In the genomic region with DNA sequence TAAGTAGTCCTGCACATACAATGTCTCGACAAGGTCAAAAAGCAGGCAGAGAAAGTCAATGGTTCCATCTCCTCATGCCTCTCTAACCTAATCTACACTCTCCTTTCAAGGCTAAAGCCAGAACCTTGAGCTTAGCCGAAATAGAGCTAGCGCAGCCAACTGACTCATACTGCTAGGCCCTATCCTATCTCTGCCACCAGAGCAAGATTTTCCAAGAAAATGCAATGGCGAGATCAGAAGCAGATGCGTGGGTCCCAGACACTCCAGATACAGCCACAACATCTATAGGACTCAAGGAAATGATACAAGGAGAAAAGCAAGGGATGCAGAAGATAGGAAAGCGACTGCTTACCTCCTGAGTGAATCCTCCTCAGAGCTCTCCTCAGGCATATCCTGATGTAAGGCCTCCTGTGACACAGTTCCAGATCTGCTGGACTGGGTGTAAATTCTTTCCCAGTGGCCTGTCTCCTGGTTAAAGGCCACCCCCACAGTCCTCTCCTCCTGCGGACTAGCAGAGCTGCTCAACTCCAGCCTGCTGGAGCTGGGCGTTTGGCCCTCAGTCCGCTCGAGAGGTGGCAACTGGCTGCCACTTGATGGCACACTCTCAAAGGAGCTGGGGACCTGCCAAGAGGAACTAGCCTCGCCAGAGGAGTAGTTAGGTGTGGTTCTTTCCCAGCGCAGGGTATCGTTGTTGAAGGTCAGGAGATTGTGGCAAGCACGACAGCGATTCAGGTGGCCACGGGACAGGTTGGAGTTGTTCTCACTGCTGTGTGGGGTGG, we compare ENCODE assay signal across 1 cellular context.
A peak's percentile ranks its signal among the peaks of the same experiment; 100 is the strongest.
TF ChIP-seq lines count a peak whose summit lies in the region.

No MANE protein-coding gene starts in this region.

TF ChIP-seq in K562, 482 proteins besides CTCF, POLR2A, EP300 and RAD21 (continued from another document and continues in another):
- TF ChIP-seq, protein P1, sequence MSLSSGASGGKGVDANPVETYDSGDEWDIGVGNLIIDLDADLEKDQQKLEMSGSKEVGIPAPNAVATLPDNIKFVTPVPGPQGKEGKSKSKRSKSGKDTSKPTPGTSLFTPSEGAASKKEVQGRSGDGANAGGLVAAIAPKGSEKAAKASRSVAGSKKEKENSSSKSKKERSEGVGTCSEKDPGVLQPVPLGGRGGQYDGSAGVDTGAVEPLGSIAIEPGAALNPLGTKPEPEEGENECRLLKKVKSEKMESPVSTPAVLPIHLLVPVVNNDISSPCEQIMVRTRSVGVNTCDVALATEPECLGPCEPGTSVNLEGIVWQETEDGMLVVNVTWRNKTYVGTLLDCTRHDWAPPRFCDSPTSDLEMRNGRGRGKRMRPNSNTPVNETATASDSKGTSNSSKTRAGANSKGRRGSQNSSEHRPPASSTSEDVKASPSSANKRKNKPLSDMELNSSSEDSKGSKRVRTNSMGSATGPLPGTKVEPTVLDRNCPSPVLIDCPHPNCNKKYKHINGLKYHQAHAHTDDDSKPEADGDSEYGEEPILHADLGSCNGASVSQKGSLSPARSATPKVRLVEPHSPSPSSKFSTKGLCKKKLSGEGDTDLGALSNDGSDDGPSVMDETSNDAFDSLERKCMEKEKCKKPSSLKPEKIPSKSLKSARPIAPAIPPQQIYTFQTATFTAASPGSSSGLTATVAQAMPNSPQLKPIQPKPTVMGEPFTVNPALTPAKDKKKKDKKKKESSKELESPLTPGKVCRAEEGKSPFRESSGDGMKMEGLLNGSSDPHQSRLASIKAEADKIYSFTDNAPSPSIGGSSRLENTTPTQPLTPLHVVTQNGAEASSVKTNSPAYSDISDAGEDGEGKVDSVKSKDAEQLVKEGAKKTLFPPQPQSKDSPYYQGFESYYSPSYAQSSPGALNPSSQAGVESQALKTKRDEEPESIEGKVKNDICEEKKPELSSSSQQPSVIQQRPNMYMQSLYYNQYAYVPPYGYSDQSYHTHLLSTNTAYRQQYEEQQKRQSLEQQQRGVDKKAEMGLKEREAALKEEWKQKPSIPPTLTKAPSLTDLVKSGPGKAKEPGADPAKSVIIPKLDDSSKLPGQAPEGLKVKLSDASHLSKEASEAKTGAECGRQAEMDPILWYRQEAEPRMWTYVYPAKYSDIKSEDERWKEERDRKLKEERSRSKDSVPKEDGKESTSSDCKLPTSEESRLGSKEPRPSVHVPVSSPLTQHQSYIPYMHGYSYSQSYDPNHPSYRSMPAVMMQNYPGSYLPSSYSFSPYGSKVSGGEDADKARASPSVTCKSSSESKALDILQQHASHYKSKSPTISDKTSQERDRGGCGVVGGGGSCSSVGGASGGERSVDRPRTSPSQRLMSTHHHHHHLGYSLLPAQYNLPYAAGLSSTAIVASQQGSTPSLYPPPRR (CRISPR knock-in tag; IDR thresholded peaks at IDR 0.05; ENCODE audit: borderline replicate concordance) = no peak
- no peak for TF ChIP-seq STAG1 (CRISPR knock-in tag; IDR thresholded peaks at IDR 0.05; ENCODE audit: borderline replicate concordance)
- peak; percentile 33; the same call in 1 of the 2 replicates for TF ChIP-seq ZFX (CRISPR knock-in tag; IDR thresholded peaks at IDR 0.05)
- TF ChIP-seq, protein P2, sequence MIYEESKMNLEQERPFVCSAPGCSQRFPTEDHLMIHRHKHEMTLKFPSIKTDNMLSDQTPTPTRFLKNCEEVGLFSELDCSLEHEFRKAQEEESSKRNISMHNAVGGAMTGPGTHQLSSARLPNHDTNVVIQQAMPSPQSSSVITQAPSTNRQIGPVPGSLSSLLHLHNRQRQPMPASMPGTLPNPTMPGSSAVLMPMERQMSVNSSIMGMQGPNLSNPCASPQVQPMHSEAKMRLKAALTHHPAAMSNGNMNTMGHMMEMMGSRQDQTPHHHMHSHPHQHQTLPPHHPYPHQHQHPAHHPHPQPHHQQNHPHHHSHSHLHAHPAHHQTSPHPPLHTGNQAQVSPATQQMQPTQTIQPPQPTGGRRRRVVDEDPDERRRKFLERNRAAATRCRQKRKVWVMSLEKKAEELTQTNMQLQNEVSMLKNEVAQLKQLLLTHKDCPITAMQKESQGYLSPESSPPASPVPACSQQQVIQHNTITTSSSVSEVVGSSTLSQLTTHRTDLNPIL (CRISPR knock-in tag; IDR thresholded peaks at IDR 0.05) = no peak
- no peak for TF ChIP-seq ILF3 (IDR thresholded peaks at IDR 0.05; ENCODE audit: borderline replicate concordance)
- TF ChIP-seq ZFP1 (CRISPR knock-in tag; IDR thresholded peaks at IDR 0.05) = no peak
- no peak for TF ChIP-seq HMGN3 (IDR thresholded peaks at IDR 0.05; ENCODE audit: borderline replicate concordance, extremely low read depth, insufficient read length, low read depth, low read length)
- TF ChIP-seq, protein P3, sequence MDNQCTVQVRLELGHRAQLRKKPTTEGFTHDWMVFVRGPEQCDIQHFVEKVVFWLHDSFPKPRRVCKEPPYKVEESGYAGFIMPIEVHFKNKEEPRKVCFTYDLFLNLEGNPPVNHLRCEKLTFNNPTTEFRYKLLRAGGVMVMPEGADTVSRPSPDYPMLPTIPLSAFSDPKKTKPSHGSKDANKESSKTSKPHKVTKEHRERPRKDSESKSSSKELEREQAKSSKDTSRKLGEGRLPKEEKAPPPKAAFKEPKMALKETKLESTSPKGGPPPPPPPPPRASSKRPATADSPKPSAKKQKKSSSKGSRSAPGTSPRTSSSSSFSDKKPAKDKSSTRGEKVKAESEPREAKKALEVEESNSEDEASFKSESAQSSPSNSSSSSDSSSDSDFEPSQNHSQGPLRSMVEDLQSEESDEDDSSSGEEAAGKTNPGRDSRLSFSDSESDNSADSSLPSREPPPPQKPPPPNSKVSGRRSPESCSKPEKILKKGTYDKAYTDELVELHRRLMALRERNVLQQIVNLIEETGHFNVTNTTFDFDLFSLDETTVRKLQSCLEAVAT (IDR thresholded peaks at IDR 0.05) = peak in 1 of 2 experiments; percentile 44; a peak in 1 of 4 replicates
- no peak for TF ChIP-seq NR4A1 (CRISPR knock-in tag; IDR thresholded peaks at IDR 0.05)
- TF ChIP-seq NR4A1 (tag; IDR thresholded peaks at IDR 0.05) = no peak
- no peak for TF ChIP-seq ZNF778 (CRISPR knock-in tag; IDR thresholded peaks at IDR 0.05)
- no peak for TF ChIP-seq MEF2A (IDR thresholded peaks at IDR 0.05; ENCODE audit: control insufficient read depth, low read depth, low read length)
- no peak for TF ChIP-seq ZNF311 (CRISPR knock-in tag; IDR thresholded peaks at IDR 0.05)
- no peak; the same call in 1 of the 2 replicates for TF ChIP-seq MBD2 (IDR thresholded peaks at IDR 0.05; ENCODE audit: borderline replicate concordance, low read depth)
- TF ChIP-seq, protein P4, sequence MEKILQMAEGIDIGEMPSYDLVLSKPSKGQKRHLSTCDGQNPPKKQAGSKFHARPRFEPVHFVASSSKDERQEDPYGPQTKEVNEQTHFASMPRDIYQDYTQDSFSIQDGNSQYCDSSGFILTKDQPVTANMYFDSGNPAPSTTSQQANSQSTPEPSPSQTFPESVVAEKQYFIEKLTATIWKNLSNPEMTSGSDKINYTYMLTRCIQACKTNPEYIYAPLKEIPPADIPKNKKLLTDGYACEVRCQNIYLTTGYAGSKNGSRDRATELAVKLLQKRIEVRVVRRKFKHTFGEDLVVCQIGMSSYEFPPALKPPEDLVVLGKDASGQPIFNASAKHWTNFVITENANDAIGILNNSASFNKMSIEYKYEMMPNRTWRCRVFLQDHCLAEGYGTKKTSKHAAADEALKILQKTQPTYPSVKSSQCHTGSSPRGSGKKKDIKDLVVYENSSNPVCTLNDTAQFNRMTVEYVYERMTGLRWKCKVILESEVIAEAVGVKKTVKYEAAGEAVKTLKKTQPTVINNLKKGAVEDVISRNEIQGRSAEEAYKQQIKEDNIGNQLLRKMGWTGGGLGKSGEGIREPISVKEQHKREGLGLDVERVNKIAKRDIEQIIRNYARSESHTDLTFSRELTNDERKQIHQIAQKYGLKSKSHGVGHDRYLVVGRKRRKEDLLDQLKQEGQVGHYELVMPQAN (IDR thresholded peaks at IDR 0.05; ENCODE audit: borderline replicate concordance) = no peak
- no peak for TF ChIP-seq TCF7 (IDR thresholded peaks at IDR 0.05; ENCODE audit: borderline replicate concordance)
- TF ChIP-seq, protein P5, sequence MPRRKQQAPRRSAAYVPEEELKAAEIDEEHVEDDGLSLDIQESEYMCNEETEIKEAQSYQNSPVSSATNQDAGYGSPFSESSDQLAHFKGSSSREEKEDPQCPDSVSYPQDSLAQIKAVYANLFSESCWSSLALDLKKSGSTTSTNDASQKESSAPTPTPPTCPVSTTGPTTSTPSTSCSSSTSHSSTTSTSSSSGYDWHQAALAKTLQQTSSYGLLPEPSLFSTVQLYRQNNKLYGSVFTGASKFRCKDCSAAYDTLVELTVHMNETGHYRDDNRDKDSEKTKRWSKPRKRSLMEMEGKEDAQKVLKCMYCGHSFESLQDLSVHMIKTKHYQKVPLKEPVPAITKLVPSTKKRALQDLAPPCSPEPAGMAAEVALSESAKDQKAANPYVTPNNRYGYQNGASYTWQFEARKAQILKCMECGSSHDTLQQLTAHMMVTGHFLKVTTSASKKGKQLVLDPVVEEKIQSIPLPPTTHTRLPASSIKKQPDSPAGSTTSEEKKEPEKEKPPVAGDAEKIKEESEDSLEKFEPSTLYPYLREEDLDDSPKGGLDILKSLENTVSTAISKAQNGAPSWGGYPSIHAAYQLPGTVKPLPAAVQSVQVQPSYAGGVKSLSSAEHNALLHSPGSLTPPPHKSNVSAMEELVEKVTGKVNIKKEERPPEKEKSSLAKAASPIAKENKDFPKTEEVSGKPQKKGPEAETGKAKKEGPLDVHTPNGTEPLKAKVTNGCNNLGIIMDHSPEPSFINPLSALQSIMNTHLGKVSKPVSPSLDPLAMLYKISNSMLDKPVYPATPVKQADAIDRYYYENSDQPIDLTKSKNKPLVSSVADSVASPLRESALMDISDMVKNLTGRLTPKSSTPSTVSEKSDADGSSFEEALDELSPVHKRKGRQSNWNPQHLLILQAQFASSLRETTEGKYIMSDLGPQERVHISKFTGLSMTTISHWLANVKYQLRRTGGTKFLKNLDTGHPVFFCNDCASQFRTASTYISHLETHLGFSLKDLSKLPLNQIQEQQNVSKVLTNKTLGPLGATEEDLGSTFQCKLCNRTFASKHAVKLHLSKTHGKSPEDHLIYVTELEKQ (CRISPR knock-in tag; IDR thresholded peaks at IDR 0.05) = no peak
- TF ChIP-seq, protein P6, sequence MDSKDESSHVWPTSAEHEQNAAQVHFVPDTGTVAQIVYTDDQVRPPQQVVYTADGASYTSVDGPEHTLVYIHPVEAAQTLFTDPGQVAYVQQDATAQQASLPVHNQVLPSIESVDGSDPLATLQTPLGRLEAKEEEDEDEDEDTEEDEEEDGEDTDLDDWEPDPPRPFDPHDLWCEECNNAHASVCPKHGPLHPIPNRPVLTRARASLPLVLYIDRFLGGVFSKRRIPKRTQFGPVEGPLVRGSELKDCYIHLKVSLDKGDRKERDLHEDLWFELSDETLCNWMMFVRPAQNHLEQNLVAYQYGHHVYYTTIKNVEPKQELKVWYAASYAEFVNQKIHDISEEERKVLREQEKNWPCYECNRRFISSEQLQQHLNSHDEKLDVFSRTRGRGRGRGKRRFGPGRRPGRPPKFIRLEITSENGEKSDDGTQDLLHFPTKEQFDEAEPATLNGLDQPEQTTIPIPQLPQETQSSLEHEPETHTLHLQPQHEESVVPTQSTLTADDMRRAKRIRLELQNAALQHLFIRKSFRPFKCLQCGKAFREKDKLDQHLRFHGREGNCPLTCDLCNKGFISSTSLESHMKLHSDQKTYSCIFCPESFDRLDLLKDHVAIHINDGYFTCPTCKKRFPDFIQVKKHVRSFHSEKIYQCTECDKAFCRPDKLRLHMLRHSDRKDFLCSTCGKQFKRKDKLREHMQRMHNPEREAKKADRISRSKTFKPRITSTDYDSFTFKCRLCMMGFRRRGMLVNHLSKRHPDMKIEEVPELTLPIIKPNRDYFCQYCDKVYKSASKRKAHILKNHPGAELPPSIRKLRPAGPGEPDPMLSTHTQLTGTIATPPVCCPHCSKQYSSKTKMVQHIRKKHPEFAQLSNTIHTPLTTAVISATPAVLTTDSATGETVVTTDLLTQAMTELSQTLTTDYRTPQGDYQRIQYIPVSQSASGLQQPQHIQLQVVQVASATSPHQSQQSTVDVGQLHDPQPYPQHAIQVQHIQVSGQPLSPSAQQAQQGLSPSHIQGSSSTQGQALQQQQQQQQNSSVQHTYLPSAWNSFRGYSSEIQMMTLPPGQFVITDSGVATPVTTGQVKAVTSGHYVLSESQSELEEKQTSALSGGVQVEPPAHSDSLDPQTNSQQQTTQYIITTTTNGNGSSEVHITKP (IDR thresholded peaks at IDR 0.05; ENCODE audit: partially characterized antibody) = no peak
- peak; percentile 68 to 72 for TF ChIP-seq NRF1 (conservative IDR thresholded peaks at IDR 0.05 in 1 of 2, IDR thresholded peaks at IDR 0.05 in 1 of 2)
- no peak for TF ChIP-seq IFI16 (CRISPR knock-in tag; IDR thresholded peaks at IDR 0.05)
- no peak for TF ChIP-seq ZBTB8A (IDR thresholded peaks at IDR 0.05; ENCODE audit: partially characterized antibody)
- TF ChIP-seq, protein P7, sequence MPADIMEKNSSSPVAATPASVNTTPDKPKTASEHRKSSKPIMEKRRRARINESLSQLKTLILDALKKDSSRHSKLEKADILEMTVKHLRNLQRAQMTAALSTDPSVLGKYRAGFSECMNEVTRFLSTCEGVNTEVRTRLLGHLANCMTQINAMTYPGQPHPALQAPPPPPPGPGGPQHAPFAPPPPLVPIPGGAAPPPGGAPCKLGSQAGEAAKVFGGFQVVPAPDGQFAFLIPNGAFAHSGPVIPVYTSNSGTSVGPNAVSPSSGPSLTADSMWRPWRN (IDR thresholded peaks at IDR 0.05; ENCODE audit: low read depth) = 0 out of 2 replicates have a peak, but pooled peaks have one; percentile 35
- TF ChIP-seq NELFE (IDR thresholded peaks at IDR 0.05; ENCODE audit: insufficient read depth, insufficient read length) = no peak
- TF ChIP-seq ZNF76 (CRISPR knock-in tag; IDR thresholded peaks at IDR 0.05; ENCODE audit: borderline replicate concordance) = no peak
- TF ChIP-seq, protein P8, sequence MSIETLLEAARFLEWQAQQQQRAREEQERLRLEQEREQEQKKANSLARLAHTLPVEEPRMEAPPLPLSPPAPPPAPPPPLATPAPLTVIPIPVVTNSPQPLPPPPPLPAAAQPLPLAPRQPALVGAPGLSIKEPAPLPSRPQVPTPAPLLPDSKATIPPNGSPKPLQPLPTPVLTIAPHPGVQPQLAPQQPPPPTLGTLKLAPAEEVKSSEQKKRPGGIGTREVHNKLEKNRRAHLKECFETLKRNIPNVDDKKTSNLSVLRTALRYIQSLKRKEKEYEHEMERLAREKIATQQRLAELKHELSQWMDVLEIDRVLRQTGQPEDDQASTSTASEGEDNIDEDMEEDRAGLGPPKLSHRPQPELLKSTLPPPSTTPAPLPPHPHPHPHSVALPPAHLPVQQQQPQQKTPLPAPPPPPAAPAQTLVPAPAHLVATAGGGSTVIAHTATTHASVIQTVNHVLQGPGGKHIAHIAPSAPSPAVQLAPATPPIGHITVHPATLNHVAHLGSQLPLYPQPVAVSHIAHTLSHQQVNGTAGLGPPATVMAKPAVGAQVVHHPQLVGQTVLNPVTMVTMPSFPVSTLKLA (conservative IDR thresholded peaks at IDR 0.05) = peak in 1 of 2 experiments; percentile 66; a peak in 2 of 4 replicates
- no peak for TF ChIP-seq CHD1 (IDR thresholded peaks at IDR 0.05; ENCODE audit: low read length)
- no peak for TF ChIP-seq RBM14 (IDR thresholded peaks at IDR 0.05; ENCODE audit: borderline replicate concordance, insufficient read depth, low read depth, low read length)
- TF ChIP-seq, protein P9, sequence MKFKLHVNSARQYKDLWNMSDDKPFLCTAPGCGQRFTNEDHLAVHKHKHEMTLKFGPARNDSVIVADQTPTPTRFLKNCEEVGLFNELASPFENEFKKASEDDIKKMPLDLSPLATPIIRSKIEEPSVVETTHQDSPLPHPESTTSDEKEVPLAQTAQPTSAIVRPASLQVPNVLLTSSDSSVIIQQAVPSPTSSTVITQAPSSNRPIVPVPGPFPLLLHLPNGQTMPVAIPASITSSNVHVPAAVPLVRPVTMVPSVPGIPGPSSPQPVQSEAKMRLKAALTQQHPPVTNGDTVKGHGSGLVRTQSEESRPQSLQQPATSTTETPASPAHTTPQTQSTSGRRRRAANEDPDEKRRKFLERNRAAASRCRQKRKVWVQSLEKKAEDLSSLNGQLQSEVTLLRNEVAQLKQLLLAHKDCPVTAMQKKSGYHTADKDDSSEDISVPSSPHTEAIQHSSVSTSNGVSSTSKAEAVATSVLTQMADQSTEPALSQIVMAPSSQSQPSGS (CRISPR knock-in tag; IDR thresholded peaks at IDR 0.05) = no peak
- peak; percentile 90 for TF ChIP-seq JUND (IDR thresholded peaks at IDR 0.05; ENCODE audit: borderline replicate concordance, low read depth, low read length)
- TF ChIP-seq JUND (tag; IDR thresholded peaks at IDR 0.05; ENCODE audit: borderline replicate concordance, low read depth, low read length) = peak; percentile 79; the same call in 2 of the 3 replicates
- no peak for TF ChIP-seq LEF1 (IDR thresholded peaks at IDR 0.05)
